In the genomic region with DNA sequence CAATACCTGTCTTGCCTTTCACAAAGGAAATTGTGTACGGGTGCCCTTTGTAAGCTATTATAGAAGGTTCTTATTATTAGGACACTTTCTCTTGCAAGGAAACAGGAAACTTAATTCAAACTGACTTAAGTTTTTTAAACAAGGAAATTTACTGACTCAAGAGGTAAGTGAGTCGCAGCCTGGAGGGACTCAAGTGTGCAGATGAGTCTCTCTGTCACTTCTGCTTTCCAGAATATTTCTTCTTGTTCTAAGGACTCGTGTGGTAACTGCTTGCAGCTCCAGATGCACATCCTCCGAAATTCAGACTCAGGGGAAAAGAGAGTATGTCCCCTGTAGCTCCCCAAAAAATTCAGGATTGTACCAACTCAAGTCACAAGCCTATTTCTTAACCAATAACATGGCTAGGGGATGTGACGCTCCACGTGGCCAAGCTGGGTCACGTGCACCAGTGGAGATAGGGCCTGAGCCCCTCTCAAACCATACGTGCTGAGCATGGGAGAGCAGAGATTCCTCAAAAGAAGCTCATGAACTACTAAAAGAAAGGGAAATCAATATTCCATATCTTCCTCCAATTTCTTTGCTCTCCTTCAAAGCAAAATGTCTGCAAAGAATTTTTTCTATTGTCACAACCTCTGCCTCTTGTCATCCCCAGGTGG, we compare ENCODE assay signal across 25 cellular contexts.
"Had no signal": no experiment of that assay in that cellular context is flagged by ENCODE, and none has a peak within 500 bp of the region (broad histone marks: within the 10 kb centered on the region; RNA-seq: fewer than 3 reads in every experiment).

No MANE protein-coding gene starts in this region.

- H3K27me3 Mint-ChIP-seq: activated naive CD4-positive, alpha-beta T cell treated with anti-CD3 and anti-CD28 coated beads, Interleukin-2, amount 50 U/mL, for 24 hours had no signal

- H3K27ac Mint-ChIP-seq: activated CD4-positive, alpha-beta T cell treated with anti-CD3 and anti-CD28 coated beads, Interleukin-2, amount 10 ng/mL, durations not matched to agents 24 days and 14 days; activated CD8-positive, alpha-beta T cell treated with anti-CD3 and anti-CD28 coated beads for 36 hours; activated naive CD4-positive, alpha-beta T cell treated with anti-CD3 and anti-CD28 coated beads, Interleukin-2, amount 50 U/mL, for 24 hours; dendritic cell treated with granulocyte-macrophage colony-stimulating factor and Interleukin-4, amounts not matched to agents 40 ng/mL and 50 ng/mL, for 4 days had no signal

- H3K27ac ChIP-seq: body of pancreas, cardiac muscle cell, lower lobe of right lung, pancreas, psoas muscle, stomach, suprapubic skin, tibial nerve had no signal

- H3K4me3 ChIP-seq: body of pancreas, cardiac muscle cell, lower lobe of right lung, mucosa of descending colon, pancreas, psoas muscle, stomach, suprapubic skin, tibial nerve had no signal

- DNase-seq: activated CD4-positive, alpha-beta T cell treated with anti-CD3 and anti-CD28 coated beads, Interleukin-2, amount 10 ng/mL, durations not matched to agents 24 days and 14 days; activated CD8-positive, alpha-beta T cell treated with anti-CD3 and anti-CD28 coated beads for 36 hours; activated gamma-delta T cell treated with Interleukin-2 at 50 U/mL for 16 hours; activated T-cell treated with anti-CD3 and anti-CD28 coated beads, Interleukin-2, amount 50 U/mL, for 1 hour; anterior cingulate cortex; body of pancreas; effector CD4-positive, alpha-beta T cell; erythroblast; foreskin fibroblast; kidney; lower lobe of right lung; mesendoderm; mucosa of descending colon; nephron progenitor cell; pancreas; psoas muscle; right cardiac atrium; stimulated activated CD4-positive, alpha-beta T cell treated with anti-CD3 and anti-CD28 coated beads, Interleukin-12 subunit alpha, Interleukin-12 subunit beta, amount 100 ng/mL, for 4 hours; stomach had no signal

- H3K4me1 ChIP-seq: body of pancreas, pancreas, psoas muscle, suprapubic skin had no signal

- H3K4me1 Mint-ChIP-seq: activated naive CD4-positive, alpha-beta T cell treated with anti-CD3 and anti-CD28 coated beads, Interleukin-2, amount 50 U/mL, for 24 hours had no signal

- H3K27me3 ChIP-seq: body of pancreas, cardiac muscle cell, pancreas, stomach, suprapubic skin, tibial nerve had no signal

- FAIRE-seq: kidney, pancreas had no signal

- ATAC-seq: activated CD8-positive, alpha-beta T cell treated with anti-CD3 and anti-CD28 coated beads for 36 hours; body of pancreas; left lobe of liver; lower lobe of right lung; mucosa of descending colon; pancreas; psoas muscle; right cardiac atrium had no signal

- H3K9me3 Mint-ChIP-seq: activated CD4-positive, alpha-beta T cell treated with anti-CD3 and anti-CD28 coated beads, Interleukin-2, amount 10 ng/mL, durations not matched to agents 24 days and 14 days; activated CD8-positive, alpha-beta T cell treated with anti-CD3 and anti-CD28 coated beads for 36 hours; activated naive CD4-positive, alpha-beta T cell treated with anti-CD3 and anti-CD28 coated beads, Interleukin-2, amount 50 U/mL, for 24 hours; dendritic cell treated with granulocyte-macrophage colony-stimulating factor and Interleukin-4, amounts not matched to agents 40 ng/mL and 50 ng/mL, for 4 days; nephron progenitor cell had no signal

- H3K9me3 ChIP-seq: body of pancreas, lower lobe of right lung, mucosa of descending colon, pancreas, psoas muscle, stomach, suprapubic skin, tibial nerve had no signal

- H3K36me3 ChIP-seq: cardiac muscle cell, lower lobe of right lung, pancreas, stomach, suprapubic skin, tibial nerve had no signal

- H3K4me3 Mint-ChIP-seq: activated CD4-positive, alpha-beta T cell treated with anti-CD3 and anti-CD28 coated beads, Interleukin-2, amount 10 ng/mL, durations not matched to agents 24 days and 14 days; activated CD8-positive, alpha-beta T cell treated with anti-CD3 and anti-CD28 coated beads for 36 hours; activated naive CD4-positive, alpha-beta T cell treated with anti-CD3 and anti-CD28 coated beads, Interleukin-2, amount 50 U/mL, for 24 hours; dendritic cell treated with granulocyte-macrophage colony-stimulating factor and Interleukin-4, amounts not matched to agents 40 ng/mL and 50 ng/mL, for 4 days; nephron progenitor cell had no signal
